Comparison of ENCODE assay signal across 29 cellular contexts in the genomic region with DNA sequence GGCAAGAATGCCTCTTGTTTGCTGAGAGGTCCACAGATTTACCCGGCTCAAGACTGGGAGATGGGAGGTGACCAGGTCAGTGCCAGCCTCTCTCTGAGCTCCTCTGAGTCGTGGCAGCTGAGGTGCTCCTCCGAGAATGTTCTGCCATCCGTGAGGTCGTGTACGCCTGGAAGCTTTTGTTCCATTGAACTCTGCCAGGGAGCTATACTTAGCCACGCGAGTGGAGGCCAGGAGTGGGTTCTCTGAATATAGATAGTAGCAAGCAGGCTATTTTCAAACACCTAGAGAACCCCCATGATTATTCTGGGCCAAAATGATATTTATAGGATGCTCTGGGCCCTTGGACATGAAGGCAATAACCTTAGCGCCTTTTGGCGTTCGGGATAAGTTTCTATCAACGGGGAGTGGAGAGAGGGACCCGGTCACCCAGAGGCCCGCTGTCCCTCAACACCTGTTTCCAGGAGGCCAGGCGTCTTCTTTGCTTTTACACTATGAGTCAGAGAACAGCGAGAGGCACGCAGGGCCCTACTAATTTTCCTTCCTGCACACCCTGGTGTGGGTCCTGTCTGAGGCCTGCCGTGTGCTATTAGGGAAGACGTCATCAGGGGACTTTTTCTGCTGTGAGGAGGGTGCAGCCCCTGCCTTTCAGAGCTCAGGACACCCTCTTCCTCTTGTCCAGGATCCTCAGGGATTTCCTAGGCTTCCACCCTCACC. TPM values are rescaled to one million over a fixed set of nuclear protein-coding genes. Genes with fewer than 3 reads are reported as not detected.
A peak's percentile ranks its signal among the peaks of the same experiment; 100 is the strongest.
DNase-seq lines count a peak whose midpoint lies in the region; ATAC-seq and TF ChIP-seq lines count a peak whose summit lies in the region.
"Had no signal": no experiment of that assay in that cellular context is flagged by ENCODE, and none has a peak within 500 bp of the region (broad histone marks: within the 10 kb centered on the region; RNA-seq: fewer than 3 reads in every experiment).

No MANE protein-coding gene starts in this region.

- peaks cover 0 to 1% of the 10 kb centered on the region in 2 donors for H3K36me3 ChIP-seq in psoas muscle (ENCODE audit: insufficient read depth in 1 of 2, low read depth in 1 of 2)
- H3K36me3 ChIP-seq: brain microvascular endothelial cell, thyroid gland, vagina had no signal

- no peaks in the 10 kb centered on the region for H3K9me3 ChIP-seq in psoas muscle
- H3K9me3 ChIP-seq: A549, thyroid gland, vagina had no signal

- CTCF ChIA-PET in GM10248 (lab: Yijun Ruan, JAX) = interaction anchor here (1.0 to 1.4 kb wide), 5 partner anchors 9 to 493 kb away, joined by 3 to 4 read pairs (median 3); no protein-coding TSS in a partner anchor

- TF ChIP-seq CTCF in GM10248 (IDR thresholded peaks at IDR 0.05; ENCODE audit: control extremely low read depth, extremely low read depth, low read depth, missing control alignments) = no peak
- TF ChIP-seq CTCF in psoas muscle (IDR thresholded peaks at IDR 0.05) = no peak

- H3K4me3 ChIP-seq in psoas muscle = peak overlapping the region; percentile 1
- H3K4me3 ChIP-seq: A549, thyroid gland, vagina had no signal

- 30 to 49% (median 37%) methylated on average over 19 of the region's 19 CpGs for WGBS in psoas muscle, 3 donors

- H3K4me1 ChIP-seq in psoas muscle = peaks cover 56% of the 10 kb centered on the region
- H3K4me1 ChIP-seq: A549, thyroid gland, vagina had no signal

- intact Hi-C loops in Right ventricle myocardium superior (cut with DNase I) = no loop called here
- intact Hi-C loops in psoas muscle (cut with DNase I) = no loop called here

- ATAC-seq in GM21723 (IDR thresholded peaks at IDR 0.05; ENCODE audit: unreplicated experiment) (peak; percentile 56), Right ventricle myocardium superior (ENCODE audit: poor library complexity) (peak; percentile 87), psoas muscle (peak; percentile 78 to 86 (median 84)), HG02973 (IDR thresholded peaks at IDR 0.05; ENCODE audit: unreplicated experiment) (no peak), HG03521 (IDR thresholded peaks at IDR 0.05; ENCODE audit: unreplicated experiment) (no peak)
- ATAC-seq: CD8-positive, alpha-beta T cell; PC-3; stimulated activated naive CD8-positive, alpha-beta T cell treated with anti-CD3 and anti-CD28 coated beads, Interleukin-15, amount 100 ng/mL, for 72 hours had no signal

- POLR2A ChIA-PET in GM10248 (lab: Yijun Ruan, JAX) = interaction anchor here (0.6 to 0.9 kb wide), 2 partner anchors 20 to 37 kb away, joined by 3 to 4 read pairs; no protein-coding TSS in a partner anchor

- H3K27ac ChIP-seq in psoas muscle = peak overlapping the region; percentile 82
- H3K27ac ChIP-seq: A549, brain microvascular endothelial cell, epithelial cell of prostate, thyroid gland, vagina had no signal

- peak; percentile 75 for DNase-seq in GM10248 (ENCODE audit: extremely low spot score)
- DNase-seq in Right ventricle myocardium superior = peak; percentile 73
- peak in 1 of 2 donors; percentile 86 for DNase-seq in psoas muscle
- DNase-seq in stimulated activated CD4-positive, alpha-beta T cell treated with anti-CD3 and anti-CD28 coated beads, Interleukin-4, amount 100 ng/mL, for 24 hours = no peak
- no peak for DNase-seq in effector CD4-positive, alpha-beta T cell
- DNase-seq: activated CD4-positive, alpha-beta T cell treated with anti-CD3 and anti-CD28 coated beads, Interleukin-2, amount 50 U/mL, for 1 hour; activated naive CD4-positive, alpha-beta T cell; activated T-cell treated with anti-CD3 and anti-CD28 coated beads, Interleukin-2, amount 50 U/mL, for 48 hours; AML-193; brain microvascular endothelial cell; DMS153; effector CD8-positive, alpha-beta T cell; head of caudate nucleus; KBM-7; NCI-H1105 treated with DMSO at 0.1 percent for 48 hours; NCI-H1930; NCI-H526; NK-92 treated with Interleukin-12 subunit alpha and Interleukin-12 subunit beta, amount 100 ng/mL, for 24 hours; PC-3; stimulated activated naive CD8-positive, alpha-beta T cell treated with anti-CD3 and anti-CD28 coated beads, Interleukin-15, amount 100 ng/mL, for 72 hours; thyroid gland had no signal

- peaks cover 0 to 4% (median 0%) of the 10 kb centered on the region in 3 donors for H3K27me3 ChIP-seq in psoas muscle (ENCODE audit: insufficient read depth in 3 of 3, low read length in 2 of 3)
- H3K27me3 ChIP-seq: brain microvascular endothelial cell, thyroid gland, vagina had no signal

RNA-seq across cellular contexts. Expression of gene MVD, which starts 11.0 kb away (rescaled TPM):
- 21.9 TPM for total RNA-seq in Right ventricle myocardium superior
- total RNA-seq in psoas muscle = 10 to 100 TPM; 11.7 to 26.8 (median 16.1) TPM
- 10 to 100 TPM; 13.7 to 19.2 (median 15.9) TPM for polyA plus RNA-seq in psoas muscle

RNA-seq across cellular contexts. Expression of gene SNAI3, which starts 12.5 kb away (rescaled TPM):
- total RNA-seq in Right ventricle myocardium superior = 3.0 TPM
- total RNA-seq in psoas muscle = 1 to 10 TPM; 1.5 to 8.5 (median 4.0) TPM
- polyA plus RNA-seq in psoas muscle = 1 to 10 TPM; 1.2 to 5.3 (median 3.0) TPM
- total RNA-seq: MCF 10A, vagina had no signal
- polyA plus RNA-seq: A549 had no signal

RNA-seq across cellular contexts. Expression of gene CYBA, which starts 23.0 kb away (rescaled TPM):
- total RNA-seq in Right ventricle myocardium superior (53.7 TPM), psoas muscle (10 to 100 TPM; 17.1 to 20.2 (median 19.2) TPM)
- polyA plus RNA-seq in psoas muscle = 10 to 100 TPM in 2 of 3 donors, 1 to 10 TPM in 1; 9.1 to 28.0 (median 24.0) TPM
- total RNA-seq: PC-3 had no signal

RNA-seq across cellular contexts. Expression of gene RNF166, which starts 32.4 kb away (rescaled TPM):
- 14.6 TPM for total RNA-seq in Right ventricle myocardium superior
- 10 to 100 TPM; 13.4 to 22.9 (median 15.7) TPM for total RNA-seq in psoas muscle
- 10 to 100 TPM; 10.1 to 14.9 (median 12.1) TPM for polyA plus RNA-seq in psoas muscle

RNA-seq across cellular contexts. Expression of gene CTU2, which starts 32.5 kb away (rescaled TPM):
- total RNA-seq in Right ventricle myocardium superior (13.4 TPM), psoas muscle (10 to 100 TPM; 12.4 to 24.1 (median 19.6) TPM)
- 10 to 100 TPM; 20.2 to 24.1 (median 21.9) TPM for polyA plus RNA-seq in psoas muscle

Comparison
In these comparisons a context has a peak if more than half of its experiments do, and no peak if none do; other contexts are left out.
1. DNase-seq: peak in GM10248 (single experiment) and Right ventricle myocardium superior (single experiment); none in stimulated activated CD4-positive, alpha-beta T cell treated with anti-CD3 and anti-CD28 coated beads, Interleukin-4, amount 100 ng/mL, for 24 hours (single experiment) and effector CD4-positive, alpha-beta T cell (single experiment).
2. ATAC-seq: peak in GM21723 (single experiment), Right ventricle myocardium superior (single experiment) and psoas muscle (4 of 4); none in HG02973 (single experiment) and HG03521 (single experiment).